In the genomic region with DNA sequence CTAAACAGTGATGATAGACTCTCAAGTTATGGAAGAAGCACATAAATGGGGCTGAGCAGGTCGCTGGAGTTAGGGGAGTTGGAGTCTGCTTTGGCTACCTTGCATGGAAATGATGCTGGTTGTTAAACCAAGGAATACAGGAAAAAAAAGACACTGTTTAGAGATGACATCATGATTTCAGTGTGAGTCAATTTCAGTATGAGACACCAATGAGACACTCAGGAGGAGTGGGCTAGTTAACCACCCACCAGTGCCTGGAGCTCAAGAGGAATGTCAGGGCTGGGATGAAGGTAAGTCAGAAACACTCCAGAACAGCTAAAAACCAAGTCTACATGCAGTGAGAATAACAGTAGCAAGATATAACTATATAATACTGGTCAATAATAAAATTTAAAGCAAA, we compare ENCODE assay signal across 1 cellular context.
TF ChIP-seq lines count a peak whose summit lies in the region.

No MANE protein-coding gene starts in this region.

TF ChIP-seq in IMR-90, 13 proteins besides CTCF, POLR2A, EP300 and RAD21 (continued from another document):
- TF ChIP-seq, protein P1, sequence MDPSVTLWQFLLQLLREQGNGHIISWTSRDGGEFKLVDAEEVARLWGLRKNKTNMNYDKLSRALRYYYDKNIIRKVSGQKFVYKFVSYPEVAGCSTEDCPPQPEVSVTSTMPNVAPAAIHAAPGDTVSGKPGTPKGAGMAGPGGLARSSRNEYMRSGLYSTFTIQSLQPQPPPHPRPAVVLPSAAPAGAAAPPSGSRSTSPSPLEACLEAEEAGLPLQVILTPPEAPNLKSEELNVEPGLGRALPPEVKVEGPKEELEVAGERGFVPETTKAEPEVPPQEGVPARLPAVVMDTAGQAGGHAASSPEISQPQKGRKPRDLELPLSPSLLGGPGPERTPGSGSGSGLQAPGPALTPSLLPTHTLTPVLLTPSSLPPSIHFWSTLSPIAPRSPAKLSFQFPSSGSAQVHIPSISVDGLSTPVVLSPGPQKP (IDR thresholded peaks at IDR 0.05; ENCODE audit: borderline replicate concordance, low read depth, low read length) = no peak
- TF ChIP-seq BHLHE40 (IDR thresholded peaks at IDR 0.05; ENCODE audit: low read depth, low read length) (no peak), MAZ (IDR thresholded peaks at IDR 0.05; ENCODE audit: borderline replicate concordance, low read depth, low read length) (no peak), MXI1 (IDR thresholded peaks at IDR 0.05; ENCODE audit: borderline replicate concordance, low read depth, low read length) (no peak), RCOR1 (IDR thresholded peaks at IDR 0.05; ENCODE audit: insufficient replicate concordance, low read length) (no peak), MAFK (IDR thresholded peaks at IDR 0.05; ENCODE audit: low read depth, low read length) (no peak)
- TF ChIP-seq, protein P2, sequence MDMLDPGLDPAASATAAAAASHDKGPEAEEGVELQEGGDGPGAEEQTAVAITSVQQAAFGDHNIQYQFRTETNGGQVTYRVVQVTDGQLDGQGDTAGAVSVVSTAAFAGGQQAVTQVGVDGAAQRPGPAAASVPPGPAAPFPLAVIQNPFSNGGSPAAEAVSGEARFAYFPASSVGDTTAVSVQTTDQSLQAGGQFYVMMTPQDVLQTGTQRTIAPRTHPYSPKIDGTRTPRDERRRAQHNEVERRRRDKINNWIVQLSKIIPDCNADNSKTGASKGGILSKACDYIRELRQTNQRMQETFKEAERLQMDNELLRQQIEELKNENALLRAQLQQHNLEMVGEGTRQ (IDR thresholded peaks at IDR 0.05; ENCODE audit: low read depth, low read length) = no peak
